16 cellular contexts compared by ENCODE assay signal in the genomic region with DNA sequence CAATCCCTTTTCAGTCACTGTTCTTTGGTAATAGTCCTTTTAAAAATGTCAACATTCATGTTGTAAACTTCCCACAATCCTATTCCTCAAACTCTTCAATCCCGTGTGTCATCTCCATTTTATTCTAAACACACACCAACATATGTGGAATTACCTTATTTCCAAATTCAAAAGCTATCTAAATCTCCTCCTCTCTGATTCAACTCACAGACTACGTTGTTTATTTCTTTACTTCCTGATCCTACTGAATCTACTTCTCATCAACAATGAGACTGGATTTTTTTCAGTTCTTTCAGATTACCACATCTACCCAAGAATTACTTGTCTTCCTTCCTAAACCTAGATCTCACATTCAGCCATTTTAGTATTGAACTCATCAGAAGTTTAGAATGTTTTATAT.
DNase-seq lines count a peak whose midpoint lies in the region; ATAC-seq and TF ChIP-seq lines count a peak whose summit lies in the region.
"Had no signal": no experiment of that assay in that cellular context is flagged by ENCODE, and none has a peak within 500 bp of the region (broad histone marks: within the 10 kb centered on the region; RNA-seq: fewer than 3 reads in every experiment).

No MANE protein-coding gene starts in this region.

- H3K14ac ChIP-seq in IMR-90 (replicated peaks; ENCODE audit: low read depth, low read length), result no peak overlapping the region; the same call in 1 of the 2 replicates

- no peak overlapping the region for H2AK9ac ChIP-seq in IMR-90 (replicated peaks; ENCODE audit: low read depth, low read length, poor library complexity)

- peak overlapping the region; percentile 21; the same call in 1 of the 2 replicates for H3K4ac ChIP-seq in IMR-90 (ENCODE audit: low read depth, low read length)

- TF ChIP-seq CTCF in IMR-90 (conservative IDR thresholded peaks at IDR 0.05; ENCODE audit: low read depth, low read length), result no peak
- TF ChIP-seq CTCF in choroid plexus epithelial cell (conservative IDR thresholded peaks at IDR 0.05; ENCODE audit: low read depth, low read length), result no peak

- CTCF ChIA-PET in IMR-90 (lab: Yijun Ruan, JAX), result no interaction called here

- in situ Hi-C loops in IMR-90 (cut with MboI; ENCODE audit: low sequenced_read_pairs), result no loop called here

- H3K56ac ChIP-seq in IMR-90 (ENCODE audit: extremely low read depth, insufficient read depth, low read length), result no peak overlapping the region

- no peaks in the 10 kb centered on the region for H3K27me3 ChIP-seq in IMR-90 (ENCODE audit: control insufficient read depth, insufficient read depth, low read length)

- H4K5ac ChIP-seq in IMR-90 (ENCODE audit: low read depth, low read length), result no peak overlapping the region; the same call in 1 of the 2 replicates

- no peak overlapping the region for H2AK5ac ChIP-seq in IMR-90 (ENCODE audit: low read depth, low read length)

- H4K8ac ChIP-seq in IMR-90 (ENCODE audit: low read depth in 2 of 2, low read length in 2 of 2), result peak overlapping the region in 1 of 2 experiments; percentile 26; a peak in 1 of 4 replicates

- H2BK20ac ChIP-seq in IMR-90 (ENCODE audit: low read depth, low read length), result no peak overlapping the region

- TF ChIP-seq RAD21 in IMR-90 (IDR thresholded peaks at IDR 0.05; ENCODE audit: low read length), result no peak

- peak overlapping the region; percentile 23; the same call in 1 of the 2 replicates for H3K18ac ChIP-seq in IMR-90 (ENCODE audit: low read depth, low read length)

- H3K4me3 ChIP-seq in IMR-90 (ENCODE audit: insufficient read depth, low read depth, low read length), result no peak overlapping the region
- H3K4me3 ChIP-seq in choroid plexus epithelial cell (ENCODE audit: low read depth, low read length), result no peak overlapping the region
- H3K4me3 ChIP-seq: GM23248 had no signal

- DNase-seq in ELR (ENCODE audit: low read depth) (peak; percentile 34), IMR-90 (peak; percentile 70), choroid plexus epithelial cell (ENCODE audit: low read depth) (peak; percentile 20), iris pigment epithelial cell (ENCODE audit: low read depth) (peak; percentile 58), kidney tubule cell (ENCODE audit: low spot score) (no peak), amygdala (lab: John Stamatoyannopoulos, UW) (no peak), NCI-H82 treated with DMSO at 0.1 percent for 48 hours (lab: John Stamatoyannopoulos, UW; ENCODE audit: unreplicated experiment) (no peak)
- DNase-seq in stimulated activated CD8-positive, alpha-beta memory T cell treated with anti-CD3 and anti-CD28 coated beads, Interleukin-4, amount 100 ng/mL, for 48 hours, result no peak
- DNase-seq: Caco-2; CD4-positive, alpha-beta T cell; GDM1; GM23248; HFFc6 had no signal

- H3K36me3 ChIP-seq in IMR-90 (ENCODE audit: control insufficient read depth, insufficient read depth, low read length), result no peaks in the 10 kb centered on the region

- H3K9me1 ChIP-seq in IMR-90 (ENCODE audit: insufficient read depth, low read length), result peaks cover 5% of the 10 kb centered on the region; the same call in 1 of the 2 replicates

- dilution Hi-C loops in IMR-90 (cut with HindIII; ENCODE audit: low sequenced_read_pairs, unreplicated experiment), result no loop called here

- H2BK15ac ChIP-seq in IMR-90 (ENCODE audit: low read depth, low read length), result no peak overlapping the region

- H4K20me1 ChIP-seq in IMR-90 (ENCODE audit: insufficient read depth, low read length), result no peaks in the 10 kb centered on the region

- no peaks in the 10 kb centered on the region for H3K9me3 ChIP-seq in IMR-90 (ENCODE audit: control insufficient read depth, insufficient read depth, low read length)
- H3K9me3 ChIP-seq: Caco-2 had no signal

- H2AFZ ChIP-seq in IMR-90 (replicated peaks; ENCODE audit: low read length, poor library complexity), result no peak overlapping the region
- H2AFZ ChIP-seq: GM23248 had no signal

- no peak overlapping the region for H4K91ac ChIP-seq in IMR-90 (ENCODE audit: insufficient read depth, low read depth, low read length)

- H3K27ac ChIP-seq in IMR-90 (ENCODE audit: insufficient read depth, low read length), result no peak overlapping the region
- H3K27ac ChIP-seq: C4-2B, GM23248 had no signal

- H2BK120ac ChIP-seq in IMR-90 (ENCODE audit: low read depth, low read length), result peak overlapping the region; percentile 32; the same call in 1 of the 2 replicates

- intact Hi-C loops in IMR-90 (cut with micrococcal nuclease), result loop anchor here (10.0 kb wide), 1 partner anchor 375 kb away; no protein-coding TSS in a partner anchor

- H3K23ac ChIP-seq in IMR-90 (ENCODE audit: low read depth, low read length), result no peak overlapping the region; the same call in 1 of the 2 replicates

- ATAC-seq in IMR-90 (ENCODE audit: low read depth), result no peak; the same call in 1 of the 2 replicates
- ATAC-seq: HCT116, HepG2 had no signal

- 50 to 100% methylated on average over 1 to 2 of the region's 2 CpGs for WGBS in IMR-90 (ENCODE audit: extremely low coverage in 2 of 2, insufficient read length in 1 of 2), 2 experiments

- no peak for TF ChIP-seq POLR2A in IMR-90 (IDR thresholded peaks at IDR 0.05; ENCODE audit: low read depth, low read length)

- no peak overlapping the region for H3K9ac ChIP-seq in IMR-90 (ENCODE audit: low read depth, low read length)
- H3K9ac ChIP-seq: GM23248 had no signal

- peak overlapping the region; percentile 40; the same call in 1 of the 2 replicates for H3K4me2 ChIP-seq in IMR-90 (ENCODE audit: low read depth, low read length)

- 0 out of 4 replicates have a peak, but pooled peaks cover 0 to 8% of the 10 kb centered on the region in 2 experiments for H3K79me1 ChIP-seq in IMR-90 (ENCODE audit: low read depth in 1 of 2, low read length in 2 of 2)

- POLR2A ChIA-PET in IMR-90 (lab: Charles Lee; ENCODE audit: unreplicated experiment), result no interaction called here

- H3K4me1 ChIP-seq in IMR-90 (ENCODE audit: control insufficient read depth, insufficient read depth, low read length), result peaks cover 4% of the 10 kb centered on the region; the same call in 1 of the 2 replicates

- peak overlapping the region; percentile 74 for H2BK5ac ChIP-seq in IMR-90 (ENCODE audit: low read depth, low read length, poor library complexity, severe bottlenecking)

- BruUV-seq in IMR-90 (replicated peaks; lab: Mats Ljungman, UMichigan), result no TSS peak

TF ChIP-seq in IMR-90, 13 proteins besides CTCF, POLR2A, EP300 and RAD21:
- TF ChIP-seq MAFK (IDR thresholded peaks at IDR 0.05; ENCODE audit: low read depth, low read length), result no peak
- no peak for TF ChIP-seq BHLHE40 (IDR thresholded peaks at IDR 0.05; ENCODE audit: low read depth, low read length)
- TF ChIP-seq SMC3 (IDR thresholded peaks at IDR 0.05; ENCODE audit: low read depth, low read length), result no peak
- TF ChIP-seq RCOR1 (IDR thresholded peaks at IDR 0.05; ENCODE audit: insufficient replicate concordance, low read length), result no peak
- no peak for TF ChIP-seq NFE2L2 (IDR thresholded peaks at IDR 0.05; ENCODE audit: low read depth, low read length)
- TF ChIP-seq RFX5 (IDR thresholded peaks at IDR 0.05; ENCODE audit: low read depth, low read length), result no peak
- TF ChIP-seq MXI1 (IDR thresholded peaks at IDR 0.05; ENCODE audit: borderline replicate concordance, low read depth, low read length), result no peak
- no peak for TF ChIP-seq CEBPB (IDR thresholded peaks at IDR 0.05; ENCODE audit: low read depth, low read length)
- TF ChIP-seq, protein P1, sequence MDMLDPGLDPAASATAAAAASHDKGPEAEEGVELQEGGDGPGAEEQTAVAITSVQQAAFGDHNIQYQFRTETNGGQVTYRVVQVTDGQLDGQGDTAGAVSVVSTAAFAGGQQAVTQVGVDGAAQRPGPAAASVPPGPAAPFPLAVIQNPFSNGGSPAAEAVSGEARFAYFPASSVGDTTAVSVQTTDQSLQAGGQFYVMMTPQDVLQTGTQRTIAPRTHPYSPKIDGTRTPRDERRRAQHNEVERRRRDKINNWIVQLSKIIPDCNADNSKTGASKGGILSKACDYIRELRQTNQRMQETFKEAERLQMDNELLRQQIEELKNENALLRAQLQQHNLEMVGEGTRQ (IDR thresholded peaks at IDR 0.05; ENCODE audit: low read depth, low read length), result no peak
- no peak for TF ChIP-seq MAZ (IDR thresholded peaks at IDR 0.05; ENCODE audit: borderline replicate concordance, low read depth, low read length)
- no peak for TF ChIP-seq FOS (IDR thresholded peaks at IDR 0.05; ENCODE audit: low read depth, low read length)
- TF ChIP-seq, protein P2, sequence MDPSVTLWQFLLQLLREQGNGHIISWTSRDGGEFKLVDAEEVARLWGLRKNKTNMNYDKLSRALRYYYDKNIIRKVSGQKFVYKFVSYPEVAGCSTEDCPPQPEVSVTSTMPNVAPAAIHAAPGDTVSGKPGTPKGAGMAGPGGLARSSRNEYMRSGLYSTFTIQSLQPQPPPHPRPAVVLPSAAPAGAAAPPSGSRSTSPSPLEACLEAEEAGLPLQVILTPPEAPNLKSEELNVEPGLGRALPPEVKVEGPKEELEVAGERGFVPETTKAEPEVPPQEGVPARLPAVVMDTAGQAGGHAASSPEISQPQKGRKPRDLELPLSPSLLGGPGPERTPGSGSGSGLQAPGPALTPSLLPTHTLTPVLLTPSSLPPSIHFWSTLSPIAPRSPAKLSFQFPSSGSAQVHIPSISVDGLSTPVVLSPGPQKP (IDR thresholded peaks at IDR 0.05; ENCODE audit: borderline replicate concordance, low read depth, low read length), result no peak

Comparison
In these comparisons a context has a peak if more than half of its experiments do, and no peak if none do; other contexts are left out.
1. DNase-seq: peak in ELR (single experiment), IMR-90 (single experiment), choroid plexus epithelial cell (single experiment) and iris pigment epithelial cell (single experiment); none in kidney tubule cell (single experiment), stimulated activated CD8-positive, alpha-beta memory T cell treated with anti-CD3 and anti-CD28 coated beads, Interleukin-4, amount 100 ng/mL, for 48 hours (single experiment), amygdala (0 of 56) and NCI-H82 treated with DMSO at 0.1 percent for 48 hours (single experiment).